1 cellular context compared by ENCODE assay signal in the genomic region with DNA sequence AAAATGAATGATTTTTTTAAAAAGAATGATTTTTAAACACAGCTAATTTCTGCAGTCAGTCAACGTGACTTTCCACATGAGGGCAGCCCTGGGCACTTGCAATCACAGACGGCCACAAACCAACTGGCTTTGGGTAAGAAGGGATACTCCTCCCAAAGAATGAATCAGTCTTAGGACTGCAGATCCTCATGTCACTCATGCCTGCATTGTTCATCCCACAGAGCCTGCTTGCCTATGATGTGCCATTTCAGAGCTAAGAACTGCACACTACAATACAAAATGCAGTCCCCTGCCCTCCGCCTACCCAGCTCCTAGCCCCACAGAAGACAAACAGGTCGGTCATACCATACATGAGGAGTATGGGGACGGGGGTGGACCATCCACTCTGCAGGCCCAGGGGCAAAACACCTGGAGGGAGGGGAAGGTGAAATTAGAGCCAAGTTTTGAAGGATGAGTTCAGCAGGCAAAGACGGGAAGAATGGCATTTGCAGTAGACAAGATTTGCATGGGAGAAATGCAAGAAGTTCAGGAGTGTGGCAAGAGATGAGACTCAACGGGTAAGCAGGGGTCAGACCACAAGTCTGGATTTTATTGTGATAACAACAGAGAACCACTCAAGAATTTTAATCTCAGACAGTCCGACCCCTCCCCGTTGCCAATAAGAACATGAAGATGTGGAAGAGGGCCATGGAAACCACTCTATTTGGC.
TF ChIP-seq lines count a peak whose summit lies in the region.

No MANE protein-coding gene starts in this region.

TF ChIP-seq in SK-N-SH, 30 proteins besides CTCF, POLR2A, EP300 and RAD21 (continued from another document):
- TF ChIP-seq NFIC (IDR thresholded peaks at IDR 0.05; ENCODE audit: borderline replicate concordance): no peak
- TF ChIP-seq, protein P1, sequence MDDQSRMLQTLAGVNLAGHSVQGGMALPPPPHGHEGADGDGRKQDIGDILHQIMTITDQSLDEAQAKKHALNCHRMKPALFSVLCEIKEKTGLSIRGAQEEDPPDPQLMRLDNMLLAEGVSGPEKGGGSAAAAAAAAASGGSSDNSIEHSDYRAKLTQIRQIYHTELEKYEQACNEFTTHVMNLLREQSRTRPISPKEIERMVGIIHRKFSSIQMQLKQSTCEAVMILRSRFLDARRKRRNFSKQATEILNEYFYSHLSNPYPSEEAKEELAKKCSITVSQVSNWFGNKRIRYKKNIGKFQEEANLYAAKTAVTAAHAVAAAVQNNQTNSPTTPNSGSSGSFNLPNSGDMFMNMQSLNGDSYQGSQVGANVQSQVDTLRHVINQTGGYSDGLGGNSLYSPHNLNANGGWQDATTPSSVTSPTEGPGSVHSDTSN (IDR thresholded peaks at IDR 0.05): peak; percentile 78
- TF ChIP-seq MXI1 (IDR thresholded peaks at IDR 0.05; ENCODE audit: low read depth, low read length): no peak
- no peak; the same call in none of the 2 replicates for TF ChIP-seq TCF12 (IDR thresholded peaks at IDR 0.05)
- TF ChIP-seq, protein P2, sequence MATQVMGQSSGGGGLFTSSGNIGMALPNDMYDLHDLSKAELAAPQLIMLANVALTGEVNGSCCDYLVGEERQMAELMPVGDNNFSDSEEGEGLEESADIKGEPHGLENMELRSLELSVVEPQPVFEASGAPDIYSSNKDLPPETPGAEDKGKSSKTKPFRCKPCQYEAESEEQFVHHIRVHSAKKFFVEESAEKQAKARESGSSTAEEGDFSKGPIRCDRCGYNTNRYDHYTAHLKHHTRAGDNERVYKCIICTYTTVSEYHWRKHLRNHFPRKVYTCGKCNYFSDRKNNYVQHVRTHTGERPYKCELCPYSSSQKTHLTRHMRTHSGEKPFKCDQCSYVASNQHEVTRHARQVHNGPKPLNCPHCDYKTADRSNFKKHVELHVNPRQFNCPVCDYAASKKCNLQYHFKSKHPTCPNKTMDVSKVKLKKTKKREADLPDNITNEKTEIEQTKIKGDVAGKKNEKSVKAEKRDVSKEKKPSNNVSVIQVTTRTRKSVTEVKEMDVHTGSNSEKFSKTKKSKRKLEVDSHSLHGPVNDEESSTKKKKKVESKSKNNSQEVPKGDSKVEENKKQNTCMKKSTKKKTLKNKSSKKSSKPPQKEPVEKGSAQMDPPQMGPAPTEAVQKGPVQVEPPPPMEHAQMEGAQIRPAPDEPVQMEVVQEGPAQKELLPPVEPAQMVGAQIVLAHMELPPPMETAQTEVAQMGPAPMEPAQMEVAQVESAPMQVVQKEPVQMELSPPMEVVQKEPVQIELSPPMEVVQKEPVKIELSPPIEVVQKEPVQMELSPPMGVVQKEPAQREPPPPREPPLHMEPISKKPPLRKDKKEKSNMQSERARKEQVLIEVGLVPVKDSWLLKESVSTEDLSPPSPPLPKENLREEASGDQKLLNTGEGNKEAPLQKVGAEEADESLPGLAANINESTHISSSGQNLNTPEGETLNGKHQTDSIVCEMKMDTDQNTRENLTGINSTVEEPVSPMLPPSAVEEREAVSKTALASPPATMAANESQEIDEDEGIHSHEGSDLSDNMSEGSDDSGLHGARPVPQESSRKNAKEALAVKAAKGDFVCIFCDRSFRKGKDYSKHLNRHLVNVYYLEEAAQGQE (IDR thresholded peaks at IDR 0.05; ENCODE audit: low read depth, low read length): no peak
- TF ChIP-seq EZH2phosphoT487 (IDR thresholded peaks at IDR 0.05; ENCODE audit: borderline replicate concordance, low read depth): no peak
- TF ChIP-seq TEAD4 (IDR thresholded peaks at IDR 0.05; ENCODE audit: borderline replicate concordance, insufficient read depth): no peak
TF ChIP-seq in SK-N-SH: peak in this region for 4.
